In genomic region chr10:112208292-112208691, GRCh38 we compare ENCODE assay signal across 27 cellular contexts. TPM values are rescaled to one million over a fixed set of nuclear protein-coding genes. Genes with fewer than 3 reads are reported as not detected.
DNase-seq lines count a peak whose midpoint lies in the region; ATAC-seq and TF ChIP-seq lines count a peak whose summit lies in the region.
"Had no signal": no experiment of that assay in that cellular context is flagged by ENCODE, and none has a peak within 500 bp of the region (broad histone marks: within the 10 kb centered on the region; RNA-seq: fewer than 3 reads in every experiment).

No MANE protein-coding gene starts in this region.

- peaks cover 12% of the 10 kb centered on the region for H3K27me3 ChIP-seq in left ventricle myocardium inferior (ENCODE audit: low read depth)
- H3K27me3 ChIP-seq: pancreas had no signal

- no peak for DNase-seq in left ventricle myocardium inferior
- DNase-seq in left cardiac atrium = no peak
- DNase-seq in caudate nucleus (lab: John Stamatoyannopoulos, UW) = no peak
- DNase-seq in midbrain (lab: John Stamatoyannopoulos, UW) = peak; percentile 18
- no peak for DNase-seq in HUDEP-2 (lab: John Stamatoyannopoulos, UW; ENCODE audit: unreplicated experiment in 76 of 76)
- DNase-seq: 8988T; activated CD4-positive, alpha-beta memory T cell treated with anti-CD3 and anti-CD28 coated beads, Interleukin-2, amount 10 ng/mL, durations not matched to agents 7 days and 5 days; dorsolateral prefrontal cortex; heart left ventricle; Kasumi-1; kidney glomerular epithelial cell; mammary epithelial cell; NCI-H1436 treated with DMSO at 0.1 percent for 48 hours; NCI-H446 treated with DMSO at 0.1 percent for 48 hours; NCI-H82; pancreas; right cardiac atrium; RPMI8226; stimulated activated CD4-positive, alpha-beta T cell treated with anti-CD3 and anti-CD28 coated beads, Interleukin-12 subunit alpha, Interleukin-12 subunit beta, amount 100 ng/mL, for 4 hours; stimulated activated CD4-positive, alpha-beta T cell treated with anti-CD3 and anti-CD28 coated beads, Interleukin-4, amount 100 ng/mL, for 1 hour; substantia nigra had no signal

- peak overlapping the region; percentile 51 for H3K27ac ChIP-seq in left ventricle myocardium inferior (replicated peaks)
- H3K27ac ChIP-seq in caudate nucleus (ENCODE audit: low read depth, low read length) = peak overlapping the region; percentile 13
- H3K27ac ChIP-seq: HL-60, pancreas had no signal

- ATAC-seq in left cardiac atrium (no peak), GM18858 (IDR thresholded peaks at IDR 0.05; ENCODE audit: unreplicated experiment) (no peak), HG02840 (IDR thresholded peaks at IDR 0.05; ENCODE audit: low FRiP score, unreplicated experiment) (no peak), HG02759 (IDR thresholded peaks at IDR 0.05; ENCODE audit: unreplicated experiment) (no peak)
- ATAC-seq: activated CD4-positive, CD25-positive, alpha-beta regulatory T cell treated with anti-CD3 and anti-CD28 coated beads, Interleukin-2, amount 50 U/mL, for 24 hours; activated T-helper 17 cell treated with anti-CD3 and anti-CD28 coated beads, Interleukin-2, amount 50 U/mL, for 72 hours had no signal

- TF ChIP-seq CTCF in left ventricle myocardium inferior (IDR thresholded peaks at IDR 0.05; ENCODE audit: borderline replicate concordance) = no peak

- peaks cover 14% of the 10 kb centered on the region for H3K4me1 ChIP-seq in left ventricle myocardium inferior
- H3K4me1 ChIP-seq: pancreas had no signal

- H3K9me3 ChIP-seq in left ventricle myocardium inferior (replicated peaks) = no peaks in the 10 kb centered on the region
- H3K9me3 ChIP-seq: heart left ventricle, pancreas had no signal

- intact Hi-C loops in left ventricle myocardium inferior (cut with micrococcal nuclease) (no loop called here), left cardiac atrium (cut with DNase I) (no loop called here)

- H3K36me3 ChIP-seq in left ventricle myocardium inferior = no peaks in the 10 kb centered on the region
- H3K36me3 ChIP-seq: heart left ventricle, pancreas had no signal

- H3K4me3 ChIP-seq in left ventricle myocardium inferior = no peak overlapping the region
- H3K4me3 ChIP-seq: dorsolateral prefrontal cortex, heart left ventricle, pancreas had no signal

RNA-seq across cellular contexts. Expression of gene GPAM, which starts 24.7 kb away (rescaled TPM):
- total RNA-seq in left ventricle myocardium inferior (22.2 TPM), left cardiac atrium (100 to 1,000 TPM; 137 to 343 TPM)
